In the genomic region with DNA sequence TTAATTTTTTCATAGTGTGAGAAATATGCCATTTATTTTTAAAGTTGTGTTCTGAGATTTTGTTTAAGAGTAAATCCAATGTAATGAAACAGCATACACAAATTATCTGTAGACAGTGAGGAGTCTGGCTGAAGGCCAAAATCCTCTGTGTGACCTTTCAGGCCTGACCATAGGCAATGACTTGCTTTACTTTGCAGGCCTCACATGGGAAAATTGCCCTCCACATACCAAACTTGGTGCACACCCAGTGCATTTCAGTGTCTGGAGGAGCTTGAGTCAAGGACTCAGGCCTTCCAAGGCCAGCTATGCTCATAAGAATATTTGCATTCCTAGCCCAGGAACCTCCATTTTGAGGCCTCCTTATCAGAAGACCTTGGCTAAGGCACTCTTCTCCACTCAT, we compare ENCODE assay signal across 25 cellular contexts.
DNase-seq lines count a peak whose midpoint lies in the region; ATAC-seq and TF ChIP-seq lines count a peak whose summit lies in the region.
"Had no signal": no experiment of that assay in that cellular context is flagged by ENCODE, and none has a peak within 500 bp of the region (broad histone marks: within the 10 kb centered on the region; RNA-seq: fewer than 3 reads in every experiment).

No MANE protein-coding gene starts in this region.

- H3K36me3 Mint-ChIP-seq in GM23338 (ENCODE audit: low read depth) = peaks cover 8% of the 10 kb centered on the region; the same call in 1 of the 3 replicates
- no peaks in the 10 kb centered on the region for H3K36me3 Mint-ChIP-seq in nephron progenitor cell (ENCODE audit: low read depth)
- no peaks in the 10 kb centered on the region for H3K36me3 Mint-ChIP-seq in naive thymus-derived CD4-positive, alpha-beta T cell
- H3K36me3 Mint-ChIP-seq: activated naive CD8-positive, alpha-beta T cell treated with anti-CD3 and anti-CD28 coated beads, Interleukin-2, amount 10 ng/mL, durations not matched to agents 7 days and 5 days; CD14-positive monocyte; natural killer cell; T-cell had no signal

- ATAC-seq in GM23338 (no peak), GM19397 (IDR thresholded peaks at IDR 0.05; ENCODE audit: unreplicated experiment) (no peak), GM18519 (IDR thresholded peaks at IDR 0.05; ENCODE audit: low FRiP score, unreplicated experiment) (no peak)
- no peak for ATAC-seq in naive thymus-derived CD4-positive, alpha-beta T cell
- ATAC-seq: heart left ventricle; left lobe of liver; natural killer cell; stimulated activated naive CD8-positive, alpha-beta T cell treated with anti-CD3 and anti-CD28 coated beads, Interleukin-15, amount 100 ng/mL, for 72 hours; T-cell had no signal

- H3K4me1 Mint-ChIP-seq in GM23338 (no peaks in the 10 kb centered on the region), nephron progenitor cell (peaks cover 6% of the 10 kb centered on the region)
- H3K4me1 Mint-ChIP-seq in naive thymus-derived CD4-positive, alpha-beta T cell = no peaks in the 10 kb centered on the region
- H3K4me1 Mint-ChIP-seq: activated naive CD8-positive, alpha-beta T cell treated with anti-CD3 and anti-CD28 coated beads, Interleukin-2, amount 10 ng/mL, durations not matched to agents 7 days and 5 days; CD14-positive monocyte; natural killer cell; stimulated activated naive CD8-positive, alpha-beta T cell treated with anti-CD3 and anti-CD28 coated beads, Interleukin-15, amount 100 ng/mL, for 72 hours; T-cell had no signal

- no peaks in the 10 kb centered on the region for H3K27me3 ChIP-seq in GM23338 (ENCODE audit: insufficient read depth)
- H3K27me3 ChIP-seq in naive thymus-derived CD4-positive, alpha-beta T cell (ENCODE audit: control insufficient read depth in 2 of 2, insufficient read depth in 2 of 2, low read length in 2 of 2) = no peaks in the 10 kb centered on the region
- H3K27me3 ChIP-seq: heart left ventricle, sigmoid colon had no signal

- POLR2A ChIA-PET in naive thymus-derived CD4-positive, alpha-beta T cell (lab: Charles Lee) = no interaction called here

- no peaks in the 10 kb centered on the region for H3K4me1 ChIP-seq in GM23338 (ENCODE audit: insufficient read depth)
- H3K4me1 ChIP-seq in naive thymus-derived CD4-positive, alpha-beta T cell (ENCODE audit: control insufficient read depth in 2 of 2, insufficient read depth in 2 of 2, low read length in 2 of 2) = no peaks in the 10 kb centered on the region
- H3K4me1 ChIP-seq: parathyroid adenoma, sigmoid colon had no signal

- CTCF ChIA-PET in naive thymus-derived CD4-positive, alpha-beta T cell (lab: Charles Lee) = no interaction called here

- H3K9me3 Mint-ChIP-seq in GM23338 (peaks cover 74% of the 10 kb centered on the region), nephron progenitor cell (no peaks in the 10 kb centered on the region)
- H3K9me3 Mint-ChIP-seq in naive thymus-derived CD4-positive, alpha-beta T cell = peaks cover 0 to 24% (median 13%) of the 10 kb centered on the region in 11 donors

- H3K27me3 Mint-ChIP-seq in GM23338 (ENCODE audit: insufficient read depth, low read depth, poor library complexity) (peaks cover 2% of the 10 kb centered on the region), nephron progenitor cell (ENCODE audit: low read depth, poor library complexity) (no peaks in the 10 kb centered on the region)
- no peaks in the 10 kb centered on the region for H3K27me3 Mint-ChIP-seq in naive thymus-derived CD4-positive, alpha-beta T cell
- H3K27me3 Mint-ChIP-seq: activated naive CD8-positive, alpha-beta T cell treated with anti-CD3 and anti-CD28 coated beads, Interleukin-2, amount 10 ng/mL, durations not matched to agents 7 days and 5 days; stimulated activated naive CD8-positive, alpha-beta T cell treated with anti-CD3 and anti-CD28 coated beads, Interleukin-15, amount 100 ng/mL, for 72 hours; T-cell had no signal

- H3K4me3 ChIP-seq in GM23338 = no peak overlapping the region
- H3K4me3 ChIP-seq in naive thymus-derived CD4-positive, alpha-beta T cell (ENCODE audit: low read length) = no peak overlapping the region
- H3K4me3 ChIP-seq: heart left ventricle, sigmoid colon had no signal

- H3K9me2 ChIP-seq in GM23338 (ENCODE audit: insufficient read depth) = 0 out of 2 replicates have a peak, but pooled peaks cover 6% of the 10 kb centered on the region

- DNase-seq in GM23338 (ENCODE audit: low spot score) = no peak
- DNase-seq in NCI-H1105 treated with DMSO at 0.1 percent for 48 hours (lab: John Stamatoyannopoulos, UW) = peak; percentile 48
- peak; percentile 2 for DNase-seq in astrocyte of the hippocampus (ENCODE audit: low read depth, low spot score)
- no peak for DNase-seq in nephron progenitor cell
- DNase-seq in naive thymus-derived CD4-positive, alpha-beta T cell = no peak
- DNase-seq in cerebellar cortex (ENCODE audit: low spot score) = no peak
- DNase-seq: activated effector memory CD4-positive, alpha-beta T cell treated with anti-CD3 and anti-CD28 coated beads, Interleukin-2, amount 50 U/mL, for 16 hours; activated naive CD8-positive, alpha-beta T cell treated with anti-CD3 and anti-CD28 coated beads, Interleukin-2, amount 10 ng/mL, durations not matched to agents 7 days and 5 days; effector CD4-positive, alpha-beta T cell; foreskin fibroblast; KG1; natural killer cell; NCI-H1694; NCI-H526 treated with DMSO at 0.1 percent for 48 hours; SHP77 treated with DMSO at 0.1 percent for 48 hours; sigmoid colon; stimulated activated naive CD8-positive, alpha-beta T cell treated with anti-CD3 and anti-CD28 coated beads, Interleukin-15, amount 100 ng/mL, for 72 hours; T-cell; trophoblast cell had no signal

- H3K27ac Mint-ChIP-seq in GM23338 (no peak overlapping the region), nephron progenitor cell (peak overlapping the region; percentile 37)
- no peak overlapping the region for H3K27ac Mint-ChIP-seq in naive thymus-derived CD4-positive, alpha-beta T cell
- H3K27ac Mint-ChIP-seq: activated naive CD8-positive, alpha-beta T cell treated with anti-CD3 and anti-CD28 coated beads, Interleukin-2, amount 10 ng/mL, durations not matched to agents 7 days and 5 days; CD14-positive monocyte; natural killer cell; stimulated activated naive CD8-positive, alpha-beta T cell treated with anti-CD3 and anti-CD28 coated beads, Interleukin-15, amount 100 ng/mL, for 72 hours; T-cell had no signal

- intact Hi-C loops in naive thymus-derived CD4-positive, alpha-beta T cell (cut with micrococcal nuclease) = no loop called here

- H3F3A ChIP-seq in GM23338 (replicated peaks; ENCODE audit: low read depth) = no peaks in the 10 kb centered on the region

- H3K9me3 ChIP-seq in naive thymus-derived CD4-positive, alpha-beta T cell (ENCODE audit: control insufficient read depth in 2 of 3, low read length in 3 of 3) = no peaks in the 10 kb centered on the region
- H3K9me3 ChIP-seq: heart left ventricle, sigmoid colon had no signal

- no peak for TF ChIP-seq CTCF in GM23338 (conservative IDR thresholded peaks at IDR 0.05; ENCODE audit: low read depth in 2 of 2)
- TF ChIP-seq CTCF in nephron progenitor cell (IDR thresholded peaks at IDR 0.05) = no peak

- H3K36me3 ChIP-seq in GM23338 (ENCODE audit: insufficient read depth) = no peaks in the 10 kb centered on the region
- H3K36me3 ChIP-seq in naive thymus-derived CD4-positive, alpha-beta T cell (ENCODE audit: control insufficient read depth in 2 of 3, insufficient read depth in 3 of 3, low read length in 3 of 3) = no peaks in the 10 kb centered on the region
- H3K36me3 ChIP-seq: heart left ventricle, sigmoid colon had no signal

- no peaks in the 10 kb centered on the region for H4K20me1 ChIP-seq in GM23338 (replicated peaks; ENCODE audit: insufficient read depth)

- 0 out of 2 replicates have a peak overlapping the region, but pooled peaks have one; percentile 16 for H2AFZ ChIP-seq in GM23338
- H2AFZ ChIP-seq: parathyroid adenoma had no signal

- no peak overlapping the region for H3K27ac ChIP-seq in GM23338 (ENCODE audit: low read depth)
- H3K27ac ChIP-seq in naive thymus-derived CD4-positive, alpha-beta T cell (ENCODE audit: low read depth, low read length) = no peak overlapping the region
- H3K27ac ChIP-seq: heart left ventricle, parathyroid adenoma, sigmoid colon had no signal

- H3K4me2 ChIP-seq in GM23338 = no peak overlapping the region

- H3K79me2 ChIP-seq in GM23338 (replicated peaks; ENCODE audit: insufficient read depth) = no peaks in the 10 kb centered on the region
- H3K79me2 ChIP-seq: parathyroid adenoma had no signal

- H3K4me3 Mint-ChIP-seq in GM23338 = no peak overlapping the region
- no peak overlapping the region for H3K4me3 Mint-ChIP-seq in nephron progenitor cell
- H3K4me3 Mint-ChIP-seq in naive thymus-derived CD4-positive, alpha-beta T cell = no peak overlapping the region
- H3K4me3 Mint-ChIP-seq: activated naive CD8-positive, alpha-beta T cell treated with anti-CD3 and anti-CD28 coated beads, Interleukin-2, amount 10 ng/mL, durations not matched to agents 7 days and 5 days; CD14-positive monocyte; natural killer cell; stimulated activated naive CD8-positive, alpha-beta T cell treated with anti-CD3 and anti-CD28 coated beads, Interleukin-15, amount 100 ng/mL, for 72 hours; T-cell had no signal

TF ChIP-seq in GM23338, 12 proteins besides CTCF, POLR2A, EP300 and RAD21:
- TF ChIP-seq JUNB (IDR thresholded peaks at IDR 0.05; ENCODE audit: unreplicated experiment) (no peak), NANOG (IDR thresholded peaks at IDR 0.05; ENCODE audit: borderline replicate concordance) (no peak), POLR2AphosphoS5 (IDR thresholded peaks at IDR 0.05; ENCODE audit: low read depth) (no peak), STAT1 (IDR thresholded peaks at IDR 0.05; ENCODE audit: unreplicated experiment) (no peak), EZH2 (IDR thresholded peaks at IDR 0.05; ENCODE audit: low read depth, unreplicated experiment) (no peak), EZH2phosphoT487 (IDR thresholded peaks at IDR 0.05; ENCODE audit: unreplicated experiment) (no peak), ZNF114 (CRISPR knock-in tag; IDR thresholded peaks at IDR 0.05) (no peak)

Comparison
In these comparisons a context has a peak if more than half of its experiments do, and no peak if none do; other contexts are left out.
1. DNase-seq: peak in NCI-H1105 treated with DMSO at 0.1 percent for 48 hours (single experiment) and astrocyte of the hippocampus (single experiment); none in GM23338 (single experiment), nephron progenitor cell (single experiment), naive thymus-derived CD4-positive, alpha-beta T cell (0 of 9) and cerebellar cortex (single experiment).